Comparison of ENCODE assay signal across 19 cellular contexts in the genomic region with DNA sequence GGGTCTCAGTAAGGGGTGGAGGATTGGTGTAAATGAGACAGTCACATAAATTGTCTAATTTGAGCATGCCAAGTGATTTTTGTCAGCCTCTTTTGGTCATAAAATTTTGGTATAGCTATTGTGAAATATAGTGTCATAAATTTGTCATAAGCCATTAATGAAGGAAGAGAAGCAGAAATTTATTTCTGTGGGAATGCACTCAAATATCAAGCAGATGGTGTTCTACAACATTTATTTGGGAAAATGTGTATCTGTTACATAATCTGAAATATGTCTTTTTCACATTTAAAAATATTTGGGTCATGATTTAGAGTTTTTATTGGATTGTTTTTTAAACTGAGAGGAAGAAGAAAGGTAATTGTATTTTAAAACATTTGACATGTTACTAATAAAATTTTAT.
"Had no signal": no experiment of that assay in that cellular context is flagged by ENCODE, and none has a peak within 500 bp of the region (broad histone marks: within the 10 kb centered on the region; RNA-seq: fewer than 3 reads in every experiment).

No MANE protein-coding gene starts in this region.

- DNase-seq: Kasumi-1, MM.1S, NCI-H1092 treated with DMSO at 0.1 percent for 48 hours, NCI-H1436, NCI-H1930, NCI-H2081, NCI-H2107, NCI-H226, NCI-H446, NCI-H510A, NCI-H524 treated with DMSO at 0.1 percent for 48 hours, NCI-H69, NCI-H774, Right ventricle myocardium superior, RPMI8226 had no signal

- H3K9ac ChIP-seq: KMS-11 had no signal

- FAIRE-seq: HepG2, K562, RCC 7860 had no signal

- H3K4me3 ChIP-seq: K562 had no signal

- H3K27ac ChIP-seq: KMS-11 had no signal
